9 cellular contexts compared by ENCODE assay signal in genomic region chr2:74496997-74497776, GRCh38. TPM values are rescaled to one million over a fixed set of nuclear protein-coding genes. Genes with fewer than 3 reads are reported as not detected.
DNase-seq lines count a peak whose midpoint lies in the region; ATAC-seq and TF ChIP-seq lines count a peak whose summit lies in the region.
"Had no signal": no experiment of that assay in that cellular context is flagged by ENCODE, and none has a peak within 500 bp of the region (broad histone marks: within the 10 kb centered on the region; RNA-seq: fewer than 3 reads in every experiment).

No MANE protein-coding gene starts in this region.

- no peak overlapping the region for H3K14ac ChIP-seq in trophoblast cell (ENCODE audit: low read length)

- no peaks in the 10 kb centered on the region for H3K79me2 ChIP-seq in GM23248 (ENCODE audit: insufficient read depth)
- H3K79me2 ChIP-seq in trophoblast cell (ENCODE audit: control insufficient read depth, insufficient read depth, low read length, poor library complexity) = no peaks in the 10 kb centered on the region

- ATAC-seq in T-cell (replicated peaks in 1 of 4) (no peak), GM19395 (IDR thresholded peaks at IDR 0.05; ENCODE audit: unreplicated experiment) (no peak), HG03135 (IDR thresholded peaks at IDR 0.05; ENCODE audit: unreplicated experiment) (no peak)

- no peak overlapping the region for H2BK120ac ChIP-seq in trophoblast cell (ENCODE audit: insufficient read depth, low read length, poor library complexity)

- peak overlapping the region; percentile 68 for H3K4me3 ChIP-seq in GM23248
- no peak overlapping the region for H3K4me3 ChIP-seq in trophoblast cell (ENCODE audit: low read depth, low read length)

- no peak overlapping the region for H4K12ac ChIP-seq in trophoblast cell (ENCODE audit: low read depth, low read length)

- H3K4me1 Mint-ChIP-seq in T-cell (peaks cover 25 to 31% (median 27%) of the 10 kb centered on the region in 3 donors), glutamatergic neuron (ENCODE audit: low read depth, unreplicated experiment) (peaks cover 15% of the 10 kb centered on the region)

- peaks cover 3% of the 10 kb centered on the region for H3K79me1 ChIP-seq in trophoblast cell (ENCODE audit: low read length)

- POLR2A ChIA-PET in T-cell (lab: Charles Lee) = no interaction called here
- POLR2A ChIA-PET in HEK293T (lab: Yijun Ruan, JAX) = no interaction called here

- H3K27me3 ChIP-seq in GM23248 (replicated peaks; ENCODE audit: insufficient read depth) = no peaks in the 10 kb centered on the region
- H3K27me3 ChIP-seq in trophoblast cell (ENCODE audit: insufficient read depth, low read length) = peaks cover 50% of the 10 kb centered on the region

- no peaks in the 10 kb centered on the region for H3F3A ChIP-seq in GM23248 (ENCODE audit: insufficient read depth)

- no peak overlapping the region for H3K4ac ChIP-seq in trophoblast cell (ENCODE audit: low read depth, low read length)

- H2AFZ ChIP-seq in GM23248 = peak overlapping the region; percentile 68
- no peak overlapping the region for H2AFZ ChIP-seq in trophoblast cell (ENCODE audit: insufficient read depth, low read length, poor library complexity)

- peaks cover 9% of the 10 kb centered on the region; the same call in 1 of the 2 replicates for H3K4me1 ChIP-seq in GM23248 (ENCODE audit: insufficient read depth)
- peaks cover 18% of the 10 kb centered on the region in 2 experiments for H3K4me1 ChIP-seq in trophoblast cell (ENCODE audit: control insufficient read depth in 1 of 2, insufficient read depth in 2 of 2, low read length in 2 of 2)

- H4K20me1 ChIP-seq in GM23248 (ENCODE audit: insufficient read depth) = no peaks in the 10 kb centered on the region

- H3K4me2 ChIP-seq in GM23248 (ENCODE audit: unreplicated experiment) = peak overlapping the region; percentile 96
- H3K4me2 ChIP-seq in trophoblast cell (ENCODE audit: low read length) = peak overlapping the region; percentile 63

- H2BK12ac ChIP-seq in trophoblast cell (ENCODE audit: low read length) = no peak overlapping the region

- no peaks in the 10 kb centered on the region for H3K9me2 ChIP-seq in GM23248 (ENCODE audit: insufficient read depth)

- no peaks in the 10 kb centered on the region for H3K9me3 Mint-ChIP-seq in T-cell
- peaks cover 5% of the 10 kb centered on the region for H3K9me3 Mint-ChIP-seq in glutamatergic neuron (ENCODE audit: unreplicated experiment)

- no peak overlapping the region for H4K8ac ChIP-seq in trophoblast cell (ENCODE audit: low read depth, low read length)

- H2BK5ac ChIP-seq in trophoblast cell (ENCODE audit: low read depth, low read length, poor library complexity) = no peak overlapping the region

- peak overlapping the region; percentile 76 to 82 (median 81) for H3K4me3 Mint-ChIP-seq in T-cell
- peak overlapping the region; percentile 86 for H3K4me3 Mint-ChIP-seq in glutamatergic neuron (ENCODE audit: unreplicated experiment)

- H3K18ac ChIP-seq in trophoblast cell (ENCODE audit: low read length) = no peak overlapping the region

- H3K23ac ChIP-seq in trophoblast cell (ENCODE audit: low read length) = no peak overlapping the region

- H3K36me3 Mint-ChIP-seq in T-cell (peaks cover 19% of the 10 kb centered on the region), glutamatergic neuron (ENCODE audit: unreplicated experiment) (peaks cover 8% of the 10 kb centered on the region)

- no peak for DNase-seq in GM23248
- DNase-seq in T-cell = no peak
- DNase-seq in glutamatergic neuron = no peak
- DNase-seq in trophoblast cell = no peak
- no peak for DNase-seq in HEK293T (ENCODE audit: extremely low spot score)

- H3K9me3 ChIP-seq in GM23248 (ENCODE audit: low read depth) (no peaks in the 10 kb centered on the region), trophoblast cell (ENCODE audit: insufficient read depth, low read depth, low read length) (peaks cover 2% of the 10 kb centered on the region)

- H2AK5ac ChIP-seq in trophoblast cell (ENCODE audit: low read length) = no peak overlapping the region

- in situ Hi-C loops in GM23248 (cut with MboI) = no loop called here

- H4K91ac ChIP-seq in trophoblast cell (ENCODE audit: low read depth, low read length) = no peak overlapping the region

- H3K27me3 Mint-ChIP-seq in T-cell (peaks cover 33 to 43% of the 10 kb centered on the region in 2 donors), glutamatergic neuron (ENCODE audit: unreplicated experiment) (peaks cover 21% of the 10 kb centered on the region)

- no peak overlapping the region for H3K9ac ChIP-seq in GM23248
- H3K9ac ChIP-seq in trophoblast cell (ENCODE audit: low read length) = no peak overlapping the region

- TF ChIP-seq CTCF in glutamatergic neuron (IDR thresholded peaks at IDR 0.05; ENCODE audit: partially characterized antibody, unreplicated experiment) = no peak

- CTCF ChIA-PET in T-cell (lab: Charles Lee) = no interaction called here
- CTCF ChIA-PET in HEK293T (lab: Yijun Ruan, JAX) = no interaction called here

- H3K36me3 ChIP-seq in GM23248 (ENCODE audit: low read depth) (peaks cover under 1% of the 10 kb centered on the region; the same call in 1 of the 2 replicates), trophoblast cell (ENCODE audit: control insufficient read depth in 1 of 2, insufficient read depth in 2 of 2, low read length in 2 of 2) (peaks cover 8 to 15% of the 10 kb centered on the region in 2 experiments)

- no peak overlapping the region for H3K27ac ChIP-seq in GM23248
- no peak overlapping the region for H3K27ac ChIP-seq in trophoblast cell (ENCODE audit: low read depth, low read length)

- H3K27ac Mint-ChIP-seq in T-cell (peak overlapping the region in 1 of 2 donors; percentile 11), glutamatergic neuron (ENCODE audit: unreplicated experiment) (no peak overlapping the region)

- 49 to 50% methylated on average over 19 of the region's 19 CpGs for WGBS in GM23248 (ENCODE audit: low coverage in 1 of 2, low lambda C conversion rate in 2 of 2, missing lambda C conversion rate in 2 of 2), 2 experiments
- WGBS in trophoblast cell (ENCODE audit: extremely low coverage, insufficient coverage, insufficient read length) = no CpG with 5 or more reads among the region's 19 CpGs

TF ChIP-seq in HEK293T, 16 proteins besides CTCF, POLR2A, EP300 and RAD21:
- TF ChIP-seq NFRKB (IDR thresholded peaks at IDR 0.05) = no peak
- TF ChIP-seq ZNF384 (IDR thresholded peaks at IDR 0.05) = no peak
- TF ChIP-seq CTBP1 (IDR thresholded peaks at IDR 0.05; ENCODE audit: borderline replicate concordance) = no peak
- TF ChIP-seq SP1 (IDR thresholded peaks at IDR 0.05) = no peak
- no peak for TF ChIP-seq FOXA1 (IDR thresholded peaks at IDR 0.05)
- TF ChIP-seq L3MBTL2 (conservative IDR thresholded peaks at IDR 0.05) = no peak
- no peak for TF ChIP-seq PKNOX1 (IDR thresholded peaks at IDR 0.05)
- TF ChIP-seq LEF1 (IDR thresholded peaks at IDR 0.05; ENCODE audit: borderline replicate concordance) = no peak
- TF ChIP-seq FOXM1 (IDR thresholded peaks at IDR 0.05; ENCODE audit: borderline replicate concordance) = no peak
- no peak for TF ChIP-seq ELF4 (IDR thresholded peaks at IDR 0.05)
- TF ChIP-seq BHLHE40 (IDR thresholded peaks at IDR 0.05; ENCODE audit: borderline replicate concordance) = no peak
- no peak for TF ChIP-seq HDGF (IDR thresholded peaks at IDR 0.05; ENCODE audit: borderline replicate concordance)
- no peak for TF ChIP-seq FOXK2 (IDR thresholded peaks at IDR 0.05)
- TF ChIP-seq TARDBP (IDR thresholded peaks at IDR 0.05) = no peak

RNA-seq across cellular contexts. Expression of gene LBX2, which starts 2.2 kb away (rescaled TPM):
- total RNA-seq in GM23248 (2014; rRNA removed; shearing (Covaris generic)) = 0.38 and 4.6 TPM in 2 replicates
- polyA plus RNA-seq in GM23248 (2016; fragmentation: Nextera tagmentation; extraction: Ambion mirVana) = 0.87 and 1.1 TPM in 2 replicates
- total RNA-seq in T-cell = under 1 TPM in 4 of 5 donors, not detected in 1; 0.32 to 0.73 (median 0.66) TPM
- 0.96 TPM for total RNA-seq in glutamatergic neuron (ENCODE audit: unreplicated experiment)
- polyA plus RNA-seq in trophoblast cell (2013) = 0.58 and 0.68 TPM in 2 replicates

RNA-seq across cellular contexts. Expression of gene PCGF1, which starts 10.3 kb away (rescaled TPM):
- 15.6 and 24.1 TPM in 2 replicates for total RNA-seq in GM23248 (2014; rRNA removed; shearing (Covaris generic))
- 23.5 and 24.8 TPM in 2 replicates for polyA plus RNA-seq in GM23248 (2016; fragmentation: Nextera tagmentation; extraction: Ambion mirVana)
- total RNA-seq in T-cell (10 to 100 TPM; 17.6 to 34.3 (median 28.0) TPM), glutamatergic neuron (ENCODE audit: unreplicated experiment) (32.3 TPM)
- polyA plus RNA-seq in trophoblast cell (2013) = 11.2 and 11.5 TPM in 2 replicates

RNA-seq across cellular contexts. Expression of gene TTC31, which starts 14.3 kb away (rescaled TPM):
- 15.9 and 17.7 TPM in 2 replicates for total RNA-seq in GM23248 (2014; rRNA removed; shearing (Covaris generic))
- polyA plus RNA-seq in GM23248 (2016; fragmentation: Nextera tagmentation; extraction: Ambion mirVana) = 14.2 and 20.4 TPM in 2 replicates
- total RNA-seq in T-cell = 10 to 100 TPM; 33.1 to 45.8 (median 44.6) TPM
- total RNA-seq in glutamatergic neuron (ENCODE audit: unreplicated experiment) = 23.8 TPM
- polyA plus RNA-seq in trophoblast cell (2013) = 11.1 and 11.2 TPM in 2 replicates

RNA-seq across cellular contexts. Expression of gene CCDC142, which starts 14.4 kb away (rescaled TPM):
- 5.1 and 12.8 TPM in 2 replicates for total RNA-seq in GM23248 (2014; rRNA removed; shearing (Covaris generic))
- polyA plus RNA-seq in GM23248 (2016; fragmentation: Nextera tagmentation; extraction: Ambion mirVana) = 6.4 and 6.8 TPM in 2 replicates
- total RNA-seq in T-cell (10 to 100 TPM; 16.1 to 59.3 (median 56.7) TPM), glutamatergic neuron (ENCODE audit: unreplicated experiment) (28.0 TPM)
- 6.1 and 6.2 TPM in 2 replicates for polyA plus RNA-seq in trophoblast cell (2013)

RNA-seq across cellular contexts. Expression of gene TLX2, which starts 17.1 kb away (rescaled TPM):
- not detected in 2 replicates for total RNA-seq in GM23248 (2014; rRNA removed; shearing (Covaris generic))
- polyA plus RNA-seq in GM23248 (2016; fragmentation: Nextera tagmentation; extraction: Ambion mirVana) = not detected in 2 replicates
- total RNA-seq in T-cell (under 1 TPM in 2 of 5 donors, not detected in 3; 0.28 to 0.46 TPM), glutamatergic neuron (ENCODE audit: unreplicated experiment) (21.2 TPM)
- polyA plus RNA-seq in trophoblast cell (2013) = not detected in 2 replicates
- total RNA-seq: dermis microvascular lymphatic vessel endothelial cell, subcutaneous adipose tissue had no signal
